2 cellular contexts compared by ENCODE assay signal in genomic region chr2:6074303-6074702, GRCh38.
TF ChIP-seq lines count a peak whose summit lies in the region.

No MANE protein-coding gene starts in this region.

TF ChIP-seq in GM23338, 12 proteins besides CTCF, POLR2A, EP300 and RAD21:
- TF ChIP-seq ZNF462 (CRISPR knock-in tag; IDR thresholded peaks at IDR 0.05), result no peak
- no peak for TF ChIP-seq EZH2phosphoT487 (IDR thresholded peaks at IDR 0.05; ENCODE audit: unreplicated experiment)
- TF ChIP-seq NANOG (IDR thresholded peaks at IDR 0.05; ENCODE audit: borderline replicate concordance), result no peak
- TF ChIP-seq, protein P1, sequence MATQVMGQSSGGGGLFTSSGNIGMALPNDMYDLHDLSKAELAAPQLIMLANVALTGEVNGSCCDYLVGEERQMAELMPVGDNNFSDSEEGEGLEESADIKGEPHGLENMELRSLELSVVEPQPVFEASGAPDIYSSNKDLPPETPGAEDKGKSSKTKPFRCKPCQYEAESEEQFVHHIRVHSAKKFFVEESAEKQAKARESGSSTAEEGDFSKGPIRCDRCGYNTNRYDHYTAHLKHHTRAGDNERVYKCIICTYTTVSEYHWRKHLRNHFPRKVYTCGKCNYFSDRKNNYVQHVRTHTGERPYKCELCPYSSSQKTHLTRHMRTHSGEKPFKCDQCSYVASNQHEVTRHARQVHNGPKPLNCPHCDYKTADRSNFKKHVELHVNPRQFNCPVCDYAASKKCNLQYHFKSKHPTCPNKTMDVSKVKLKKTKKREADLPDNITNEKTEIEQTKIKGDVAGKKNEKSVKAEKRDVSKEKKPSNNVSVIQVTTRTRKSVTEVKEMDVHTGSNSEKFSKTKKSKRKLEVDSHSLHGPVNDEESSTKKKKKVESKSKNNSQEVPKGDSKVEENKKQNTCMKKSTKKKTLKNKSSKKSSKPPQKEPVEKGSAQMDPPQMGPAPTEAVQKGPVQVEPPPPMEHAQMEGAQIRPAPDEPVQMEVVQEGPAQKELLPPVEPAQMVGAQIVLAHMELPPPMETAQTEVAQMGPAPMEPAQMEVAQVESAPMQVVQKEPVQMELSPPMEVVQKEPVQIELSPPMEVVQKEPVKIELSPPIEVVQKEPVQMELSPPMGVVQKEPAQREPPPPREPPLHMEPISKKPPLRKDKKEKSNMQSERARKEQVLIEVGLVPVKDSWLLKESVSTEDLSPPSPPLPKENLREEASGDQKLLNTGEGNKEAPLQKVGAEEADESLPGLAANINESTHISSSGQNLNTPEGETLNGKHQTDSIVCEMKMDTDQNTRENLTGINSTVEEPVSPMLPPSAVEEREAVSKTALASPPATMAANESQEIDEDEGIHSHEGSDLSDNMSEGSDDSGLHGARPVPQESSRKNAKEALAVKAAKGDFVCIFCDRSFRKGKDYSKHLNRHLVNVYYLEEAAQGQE (IDR thresholded peaks at IDR 0.05; ENCODE audit: unreplicated experiment), result no peak
- no peak for TF ChIP-seq CREB1 (CRISPR knock-in tag; IDR thresholded peaks at IDR 0.05; ENCODE audit: low read depth)
- no peak for TF ChIP-seq ZNF331 (CRISPR knock-in tag; IDR thresholded peaks at IDR 0.05; ENCODE audit: low read depth)
- TF ChIP-seq STAT1 (IDR thresholded peaks at IDR 0.05; ENCODE audit: unreplicated experiment), result no peak
- no peak for TF ChIP-seq EZH2 (IDR thresholded peaks at IDR 0.05; ENCODE audit: low read depth, unreplicated experiment)
- TF ChIP-seq POLR2AphosphoS5 (IDR thresholded peaks at IDR 0.05; ENCODE audit: low read depth), result no peak
- TF ChIP-seq, protein P2, sequence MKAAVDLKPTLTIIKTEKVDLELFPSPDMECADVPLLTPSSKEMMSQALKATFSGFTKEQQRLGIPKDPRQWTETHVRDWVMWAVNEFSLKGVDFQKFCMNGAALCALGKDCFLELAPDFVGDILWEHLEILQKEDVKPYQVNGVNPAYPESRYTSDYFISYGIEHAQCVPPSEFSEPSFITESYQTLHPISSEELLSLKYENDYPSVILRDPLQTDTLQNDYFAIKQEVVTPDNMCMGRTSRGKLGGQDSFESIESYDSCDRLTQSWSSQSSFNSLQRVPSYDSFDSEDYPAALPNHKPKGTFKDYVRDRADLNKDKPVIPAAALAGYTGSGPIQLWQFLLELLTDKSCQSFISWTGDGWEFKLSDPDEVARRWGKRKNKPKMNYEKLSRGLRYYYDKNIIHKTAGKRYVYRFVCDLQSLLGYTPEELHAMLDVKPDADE (IDR thresholded peaks at IDR 0.05), result no peak
- no peak for TF ChIP-seq ZNF114 (CRISPR knock-in tag; IDR thresholded peaks at IDR 0.05)
- no peak for TF ChIP-seq JUNB (IDR thresholded peaks at IDR 0.05; ENCODE audit: unreplicated experiment)

TF ChIP-seq in IMR-90, 13 proteins besides CTCF, POLR2A, EP300 and RAD21:
- TF ChIP-seq RCOR1 (IDR thresholded peaks at IDR 0.05; ENCODE audit: insufficient replicate concordance, low read length), result no peak
- no peak for TF ChIP-seq MAFK (IDR thresholded peaks at IDR 0.05; ENCODE audit: low read depth, low read length)
- no peak for TF ChIP-seq ELK1 (IDR thresholded peaks at IDR 0.05; ENCODE audit: borderline replicate concordance, low read depth, low read length)
- no peak for TF ChIP-seq MXI1 (IDR thresholded peaks at IDR 0.05; ENCODE audit: borderline replicate concordance, low read depth, low read length)
